In genomic region chr2:63676135-63676534, GRCh38 we compare ENCODE assay signal across 1 cellular context.
TF ChIP-seq lines count a peak whose summit lies in the region.

No MANE protein-coding gene starts in this region.

TF ChIP-seq in HepG2, 621 proteins besides CTCF, POLR2A, EP300 and RAD21:
- TF ChIP-seq ZNF580 (CRISPR knock-in tag; IDR thresholded peaks at IDR 0.05; ENCODE audit: borderline replicate concordance, low read depth) (no peak), NFKBIZ (CRISPR knock-in tag; IDR thresholded peaks at IDR 0.05) (no peak), ZMYM4 (CRISPR knock-in tag; IDR thresholded peaks at IDR 0.05) (no peak), ZNF225 (CRISPR knock-in tag; IDR thresholded peaks at IDR 0.05) (no peak), SAFB2 (CRISPR knock-in tag; IDR thresholded peaks at IDR 0.05; ENCODE audit: borderline replicate concordance, low read depth) (no peak), ZNF503 (CRISPR knock-in tag; IDR thresholded peaks at IDR 0.05) (no peak), XRCC5 (optimal IDR thresholded peaks at IDR 0.05; ENCODE audit: low read length) (no peak), TBX3 (IDR thresholded peaks at IDR 0.05; ENCODE audit: borderline replicate concordance) (no peak), ZNF18 (CRISPR knock-in tag; IDR thresholded peaks at IDR 0.05; ENCODE audit: insufficient replicate concordance) (no peak), ZNF703 (CRISPR knock-in tag; IDR thresholded peaks at IDR 0.05; ENCODE audit: borderline replicate concordance) (no peak), PLSCR1 (CRISPR knock-in tag; IDR thresholded peaks at IDR 0.05; ENCODE audit: borderline replicate concordance) (no peak), ZNF552 (CRISPR knock-in tag; IDR thresholded peaks at IDR 0.05; ENCODE audit: borderline replicate concordance) (no peak), PCBP2 (optimal IDR thresholded peaks at IDR 0.05; ENCODE audit: low read depth, low read length, poor library complexity, severe bottlenecking) (no peak), TBX2 (CRISPR knock-in tag; IDR thresholded peaks at IDR 0.05; ENCODE audit: borderline replicate concordance) (no peak), FOXA1 (IDR thresholded peaks at IDR 0.05) (no peak), FOXA1 (CRISPR knock-in tag; IDR thresholded peaks at IDR 0.05) (no peak), PTBP1 (IDR thresholded peaks at IDR 0.05; ENCODE audit: low read depth, low read length, poor library complexity, severe bottlenecking) (no peak), RNF219 (CRISPR knock-in tag; IDR thresholded peaks at IDR 0.05) (no peak)
